ENCODE assay signal across 10 cellular contexts in genomic region chr1:42960693-42961559, GRCh38. TPM values are rescaled to one million over a fixed set of nuclear protein-coding genes. Genes with fewer than 3 reads are reported as not detected.
DNase-seq lines count a peak whose midpoint lies in the region; ATAC-seq and TF ChIP-seq lines count a peak whose summit lies in the region.
"Had no signal": no experiment of that assay in that cellular context is flagged by ENCODE, and none has a peak within 500 bp of the region (broad histone marks: within the 10 kb centered on the region; RNA-seq: fewer than 3 reads in every experiment).

No MANE protein-coding gene starts in this region.

- peak overlapping the region; percentile 87; the same call in 1 of the 2 replicates for H3K9ac ChIP-seq in iPS-20b (ENCODE audit: low read depth, low read length)

- intact Hi-C loops in activated CD4-positive, alpha-beta T cell treated with anti-CD3 and anti-CD28 coated beads for 36 hours (cut with DNase I, micrococcal nuclease), result no loop called here
- intact Hi-C loops in activated T-helper 1 cell treated with anti-CD3 and anti-CD28 coated beads, Interleukin-12 subunit alpha, Interleukin-12 subunit beta, Interleukin-2, Interleukin-4 antibody, amounts not matched to agents 30 ng/mL and 10 ng/mL and 1 ng/mL, durations not matched to agents 14 hours and 24 hours and 36 hours (cut with micrococcal nuclease), result no loop called here
- intact Hi-C loops in ovary (cut with DNase I), result no loop called here

- POLR2A ChIA-PET in activated CD4-positive, alpha-beta T cell treated with anti-CD3 and anti-CD28 coated beads for 36 hours (lab: Charles Lee), result interaction anchor here (1.3 kb wide), 1 partner anchor 9 kb away, joined by 4 read pairs; no protein-coding TSS in a partner anchor

- TF ChIP-seq EP300 in ovary (IDR thresholded peaks at IDR 0.05), result no peak

- ATAC-seq in activated CD4-positive, alpha-beta T cell treated with anti-CD3 and anti-CD28 coated beads for 36 hours, result no peak
- ATAC-seq in stimulated activated naive B cell treated with anti-CD40 and anti-IgM and Interleukin-4, amounts not matched to agents 10 μg/mL and 1 μg/mL and 100 μg/mL, for 72 hours (replicated peaks), result no peak
- no peak for ATAC-seq in HG03095 (IDR thresholded peaks at IDR 0.05; ENCODE audit: unreplicated experiment)

- no peak for TF ChIP-seq CTCF in ovary (IDR thresholded peaks at IDR 0.05)

- H3K27me3 ChIP-seq in iPS-20b (ENCODE audit: insufficient read depth, low read length) (no peaks in the 10 kb centered on the region), ovary (no peaks in the 10 kb centered on the region)

- H3K4me1 ChIP-seq in iPS-20b (ENCODE audit: insufficient read depth, low read length) (peaks cover 31% of the 10 kb centered on the region), ovary (ENCODE audit: insufficient read depth) (peaks cover 4% of the 10 kb centered on the region)

- CTCF ChIA-PET in activated CD4-positive, alpha-beta T cell treated with anti-CD3 and anti-CD28 coated beads for 36 hours (lab: Charles Lee), result interaction anchor here (0.5 to 1.4 kb wide), 7 partner anchors 11 to 1980 kb away, joined by 3 to 4 read pairs (median 3); no protein-coding TSS in a partner anchor

- no peak overlapping the region for H3K27ac Mint-ChIP-seq in activated CD4-positive, alpha-beta T cell treated with anti-CD3 and anti-CD28 coated beads for 36 hours
- H3K27ac Mint-ChIP-seq in activated T-helper 1 cell treated with anti-CD3 and anti-CD28 coated beads, Interleukin-12 subunit alpha, Interleukin-12 subunit beta, Interleukin-2, Interleukin-4 antibody, amounts not matched to agents 30 ng/mL and 10 ng/mL and 1 ng/mL, durations not matched to agents 14 hours and 24 hours and 36 hours, result peak overlapping the region; percentile 35
- H3K27ac Mint-ChIP-seq in stimulated activated naive B cell treated with anti-CD40 and anti-IgM and Interleukin-4, amounts not matched to agents 10 μg/mL and 1 μg/mL and 100 μg/mL, for 72 hours, result peak overlapping the region; percentile 31

- H3K4me1 Mint-ChIP-seq in activated CD4-positive, alpha-beta T cell treated with anti-CD3 and anti-CD28 coated beads for 36 hours, result peaks cover 26% of the 10 kb centered on the region
- H3K4me1 Mint-ChIP-seq in activated T-helper 1 cell treated with anti-CD3 and anti-CD28 coated beads, Interleukin-12 subunit alpha, Interleukin-12 subunit beta, Interleukin-2, Interleukin-4 antibody, amounts not matched to agents 30 ng/mL and 10 ng/mL and 1 ng/mL, durations not matched to agents 14 hours and 24 hours and 36 hours (ENCODE audit: low read depth), result peaks cover 35% of the 10 kb centered on the region
- peaks cover 36 to 59% of the 10 kb centered on the region in 2 donors for H3K4me1 Mint-ChIP-seq in stimulated activated naive B cell treated with anti-CD40 and anti-IgM and Interleukin-4, amounts not matched to agents 10 μg/mL and 1 μg/mL and 100 μg/mL, for 72 hours

- 89 to 93% (median 91%) methylated on average over 9 to 10 of the region's 10 CpGs for WGBS in ovary, 3 donors

- H3K27ac ChIP-seq in iPS-20b (ENCODE audit: low read length) (no peak overlapping the region), ovary (no peak overlapping the region)
- H3K27ac ChIP-seq: VCaP had no signal

- H3K4me3 ChIP-seq in iPS-20b (ENCODE audit: low read length), result no peak overlapping the region
- H3K4me3 ChIP-seq in ovary, result no peak overlapping the region

- H3K27me3 Mint-ChIP-seq in activated CD4-positive, alpha-beta T cell treated with anti-CD3 and anti-CD28 coated beads for 36 hours, result peaks cover 6% of the 10 kb centered on the region
- peaks cover 6% of the 10 kb centered on the region for H3K27me3 Mint-ChIP-seq in activated T-helper 1 cell treated with anti-CD3 and anti-CD28 coated beads, Interleukin-12 subunit alpha, Interleukin-12 subunit beta, Interleukin-2, Interleukin-4 antibody, amounts not matched to agents 30 ng/mL and 10 ng/mL and 1 ng/mL, durations not matched to agents 14 hours and 24 hours and 36 hours (ENCODE audit: insufficient read depth)
- no peaks in the 10 kb centered on the region for H3K27me3 Mint-ChIP-seq in stimulated activated naive B cell treated with anti-CD40 and anti-IgM and Interleukin-4, amounts not matched to agents 10 μg/mL and 1 μg/mL and 100 μg/mL, for 72 hours

- no peak for DNase-seq in activated CD4-positive, alpha-beta T cell treated with anti-CD3 and anti-CD28 coated beads for 36 hours
- no peak for DNase-seq in activated CD4-positive, alpha-beta T cell treated with anti-CD3 and anti-CD28 coated beads for 1 hour
- DNase-seq in activated T-helper 1 cell treated with anti-CD3 and anti-CD28 coated beads, Interleukin-12 subunit alpha, Interleukin-12 subunit beta, Interleukin-2, Interleukin-4 antibody, amounts not matched to agents 30 ng/mL and 10 ng/mL and 1 ng/mL, durations not matched to agents 14 hours and 24 hours and 36 hours (ENCODE audit: low spot score), result no peak
- no peak for DNase-seq in stimulated activated naive B cell treated with anti-CD40 and anti-IgM and Interleukin-4, amounts not matched to agents 10 μg/mL and 1 μg/mL and 100 μg/mL, for 72 hours
- DNase-seq in NCI-H510A (lab: John Stamatoyannopoulos, UW), result no peak
- no peak for DNase-seq in ovary
- DNase-seq: central memory CD4-positive, alpha-beta T cell had no signal

- peak overlapping the region; percentile 7 for H3K4me3 Mint-ChIP-seq in activated CD4-positive, alpha-beta T cell treated with anti-CD3 and anti-CD28 coated beads for 36 hours
- H3K4me3 Mint-ChIP-seq in activated T-helper 1 cell treated with anti-CD3 and anti-CD28 coated beads, Interleukin-12 subunit alpha, Interleukin-12 subunit beta, Interleukin-2, Interleukin-4 antibody, amounts not matched to agents 30 ng/mL and 10 ng/mL and 1 ng/mL, durations not matched to agents 14 hours and 24 hours and 36 hours, result peak overlapping the region; percentile 97
- peak overlapping the region; percentile 13 to 37 for H3K4me3 Mint-ChIP-seq in stimulated activated naive B cell treated with anti-CD40 and anti-IgM and Interleukin-4, amounts not matched to agents 10 μg/mL and 1 μg/mL and 100 μg/mL, for 72 hours

- TF ChIP-seq POLR2A in ovary (IDR thresholded peaks at IDR 0.05), result no peak

- no peaks in the 10 kb centered on the region for H3K9me3 Mint-ChIP-seq in activated CD4-positive, alpha-beta T cell treated with anti-CD3 and anti-CD28 coated beads for 36 hours (ENCODE audit: low read depth)
- no peaks in the 10 kb centered on the region for H3K9me3 Mint-ChIP-seq in activated T-helper 1 cell treated with anti-CD3 and anti-CD28 coated beads, Interleukin-12 subunit alpha, Interleukin-12 subunit beta, Interleukin-2, Interleukin-4 antibody, amounts not matched to agents 30 ng/mL and 10 ng/mL and 1 ng/mL, durations not matched to agents 14 hours and 24 hours and 36 hours
- no peaks in the 10 kb centered on the region for H3K9me3 Mint-ChIP-seq in stimulated activated naive B cell treated with anti-CD40 and anti-IgM and Interleukin-4, amounts not matched to agents 10 μg/mL and 1 μg/mL and 100 μg/mL, for 72 hours

- no peaks in the 10 kb centered on the region for H3K9me3 ChIP-seq in iPS-20b (ENCODE audit: insufficient read depth, low read depth, low read length)
- no peaks in the 10 kb centered on the region for H3K9me3 ChIP-seq in ovary

- H3K36me3 Mint-ChIP-seq in activated CD4-positive, alpha-beta T cell treated with anti-CD3 and anti-CD28 coated beads for 36 hours (ENCODE audit: low read depth), result peaks cover 18% of the 10 kb centered on the region
- H3K36me3 Mint-ChIP-seq in activated T-helper 1 cell treated with anti-CD3 and anti-CD28 coated beads, Interleukin-12 subunit alpha, Interleukin-12 subunit beta, Interleukin-2, Interleukin-4 antibody, amounts not matched to agents 30 ng/mL and 10 ng/mL and 1 ng/mL, durations not matched to agents 14 hours and 24 hours and 36 hours (ENCODE audit: low read depth), result peaks cover 22% of the 10 kb centered on the region
- H3K36me3 Mint-ChIP-seq in stimulated activated naive B cell treated with anti-CD40 and anti-IgM and Interleukin-4, amounts not matched to agents 10 μg/mL and 1 μg/mL and 100 μg/mL, for 72 hours, result peaks cover 4 to 9% of the 10 kb centered on the region in 2 donors

- H3K36me3 ChIP-seq in iPS-20b (ENCODE audit: insufficient read depth, low read depth, low read length), result peaks cover 8% of the 10 kb centered on the region
- no peaks in the 10 kb centered on the region for H3K36me3 ChIP-seq in ovary

RNA-seq across cellular contexts. Expression of gene SLC2A1, which starts 2.3 kb away (rescaled TPM):
- total RNA-seq in activated CD4-positive, alpha-beta T cell treated with anti-CD3 and anti-CD28 coated beads for 36 hours, result 100 to 1,000 TPM; 115 to 125 TPM
- 111 and 120 TPM in 2 replicates for total RNA-seq in activated T-helper 1 cell treated with anti-CD3 and anti-CD28 coated beads, Interleukin-12 subunit alpha, Interleukin-12 subunit beta, Interleukin-2, Interleukin-4 antibody, amounts not matched to agents 30 ng/mL and 10 ng/mL and 1 ng/mL, durations not matched to agents 14 hours and 24 hours and 36 hours
- 10 to 100 TPM; 10.3 to 65.4 (median 26.0) TPM for total RNA-seq in ovary
- 10 to 100 TPM; 11.4 to 11.7 TPM for polyA plus RNA-seq in ovary

Comparison
In these comparisons a context has a peak if more than half of its experiments do, and no peak if none do; other contexts are left out.
1. H3K4me3 Mint-ChIP-seq: peak in every context shown above with its lines; median percentile 97 in activated T-helper 1 cell treated with anti-CD3 and anti-CD28 coated beads, Interleukin-12 subunit alpha, Interleukin-12 subunit beta, Interleukin-2, Interleukin-4 antibody, amounts not matched to agents 30 ng/mL and 10 ng/mL and 1 ng/mL, durations not matched to agents 14 hours and 24 hours and 36 hours; 25 in stimulated activated naive B cell treated with anti-CD40 and anti-IgM and Interleukin-4, amounts not matched to agents 10 μg/mL and 1 μg/mL and 100 μg/mL, for 72 hours; 7 in activated CD4-positive, alpha-beta T cell treated with anti-CD3 and anti-CD28 coated beads for 36 hours.